Comparison of ENCODE assay signal across 24 cellular contexts in genomic region chrX:53128097-53128749, GRCh38. TPM values are rescaled to one million over a fixed set of nuclear protein-coding genes. Genes with fewer than 3 reads are reported as not detected.
DNase-seq lines count a peak whose midpoint lies in the region; ATAC-seq, FAIRE-seq and TF ChIP-seq lines count a peak whose summit lies in the region.
"Had no signal": no experiment of that assay in that cellular context is flagged by ENCODE, and none has a peak within 500 bp of the region (broad histone marks: within the 10 kb centered on the region; RNA-seq: fewer than 3 reads in every experiment).

No MANE protein-coding gene starts in this region.

- intact Hi-C loops in kidney (cut with DNase I): no loop called here
- intact Hi-C loops in activated CD4-positive, alpha-beta T cell treated with anti-CD3 and anti-CD28 coated beads for 36 hours (cut with DNase I, micrococcal nuclease): no loop called here

- no peak overlapping the region for H2AFZ ChIP-seq in astrocyte (ENCODE audit: low read depth, low read length)

- DNase-seq in AG04450 (ENCODE audit: low read depth, low spot score) (no peak), GM04504 (ENCODE audit: low read depth) (peak; percentile 18), astrocyte (ENCODE audit: low read depth) (peak; percentile 6), kidney (no peak), COR-L47 (lab: John Stamatoyannopoulos, UW) (no peak), NCI-H774 (lab: John Stamatoyannopoulos, UW) (no peak)
- no peak for DNase-seq in activated CD4-positive, alpha-beta T cell treated with anti-CD3 and anti-CD28 coated beads for 36 hours
- DNase-seq: activated CD4-positive, alpha-beta T cell treated with anti-CD3 and anti-CD28 coated beads for 1 hour; activated gamma-delta T cell treated with Interleukin-2 at 50 U/mL for 16 hours; activated T-cell treated with anti-CD3 and anti-CD28 coated beads, Interleukin-2, amount 50 U/mL, for 24 hours; C1 segment of cervical spinal cord; cortex of kidney; heart left ventricle; left cardiac atrium; mammary epithelial cell; MV-4-11; NCI-H146; NCI-H526; SJCRH30; upper lobe of left lung had no signal

- FAIRE-seq in astrocyte (lab: Jason Lieb, UNC): peak; percentile 93
- FAIRE-seq in kidney (lab: Jason Lieb, UNC): peak; percentile 95
- FAIRE-seq: GM19239, TTC549 had no signal

- H3K36me3 ChIP-seq in astrocyte (ENCODE audit: insufficient read depth, low read length) (no peaks in the 10 kb centered on the region), kidney (ENCODE audit: control insufficient read depth in 1 of 2, insufficient read depth in 2 of 2, low read length in 2 of 2) (no peaks in the 10 kb centered on the region)
- H3K36me3 ChIP-seq: neutrophil, SJCRH30, upper lobe of left lung had no signal

- no peaks in the 10 kb centered on the region for H3K9me3 ChIP-seq in AG04450 (ENCODE audit: control insufficient read depth, insufficient read depth, low read length)
- H3K9me3 ChIP-seq in astrocyte (ENCODE audit: insufficient read depth, low read depth, low read length): no peaks in the 10 kb centered on the region
- no peaks in the 10 kb centered on the region for H3K9me3 ChIP-seq in kidney (ENCODE audit: control insufficient read depth in 1 of 2, low read length in 2 of 2)
- H3K9me3 ChIP-seq: heart left ventricle, neutrophil, SJCRH30, upper lobe of left lung had no signal

- no peaks in the 10 kb centered on the region for H3K4me1 ChIP-seq in astrocyte (ENCODE audit: insufficient read depth, low read length)
- no peaks in the 10 kb centered on the region for H3K4me1 ChIP-seq in kidney (ENCODE audit: control insufficient read depth in 1 of 2, insufficient read depth in 1 of 2, low read depth in 1 of 2, low read length in 2 of 2)
- H3K4me1 ChIP-seq: heart left ventricle, SJCRH30, upper lobe of left lung had no signal

- H3K4me3 Mint-ChIP-seq in astrocyte (ENCODE audit: unreplicated experiment): no peak overlapping the region
- H3K4me3 Mint-ChIP-seq in activated CD4-positive, alpha-beta T cell treated with anti-CD3 and anti-CD28 coated beads for 36 hours: no peak overlapping the region
- H3K4me3 Mint-ChIP-seq: activated T-cell treated with anti-CD3 and anti-CD28 coated beads, Interleukin-2, amount 50 U/mL, for 24 hours had no signal

- no peaks in the 10 kb centered on the region for H4K20me1 ChIP-seq in astrocyte (ENCODE audit: insufficient read depth, low read length)

- H3K9me3 Mint-ChIP-seq in astrocyte (ENCODE audit: unreplicated experiment): no peaks in the 10 kb centered on the region
- H3K9me3 Mint-ChIP-seq in activated CD4-positive, alpha-beta T cell treated with anti-CD3 and anti-CD28 coated beads for 36 hours (ENCODE audit: low read depth): peaks cover 2% of the 10 kb centered on the region
- H3K9me3 Mint-ChIP-seq: activated T-cell treated with anti-CD3 and anti-CD28 coated beads, Interleukin-2, amount 50 U/mL, for 24 hours had no signal

- no peaks in the 10 kb centered on the region for H3K79me2 ChIP-seq in astrocyte (ENCODE audit: insufficient read depth, low read length)

- no peaks in the 10 kb centered on the region for H3K27me3 Mint-ChIP-seq in astrocyte (ENCODE audit: low read depth, unreplicated experiment)
- H3K27me3 Mint-ChIP-seq in activated CD4-positive, alpha-beta T cell treated with anti-CD3 and anti-CD28 coated beads for 36 hours: no peaks in the 10 kb centered on the region

- peak overlapping the region; percentile 15 for H3K4me2 ChIP-seq in astrocyte (ENCODE audit: low read length)

- no peaks in the 10 kb centered on the region for H3K36me3 Mint-ChIP-seq in astrocyte (ENCODE audit: low read depth, unreplicated experiment)
- H3K36me3 Mint-ChIP-seq in activated CD4-positive, alpha-beta T cell treated with anti-CD3 and anti-CD28 coated beads for 36 hours (ENCODE audit: low read depth): peaks cover 10% of the 10 kb centered on the region

- no peak overlapping the region for H3K4me3 ChIP-seq in AG04450 (ENCODE audit: low read depth, low read length)
- H3K4me3 ChIP-seq in astrocyte (ENCODE audit: insufficient read depth, low read depth, low read length): no peak overlapping the region
- H3K4me3 ChIP-seq in kidney (ENCODE audit: low read length in 2 of 2): no peak overlapping the region
- H3K4me3 ChIP-seq: heart left ventricle, SJCRH30, upper lobe of left lung had no signal

- no peaks in the 10 kb centered on the region for H3K4me1 Mint-ChIP-seq in astrocyte (ENCODE audit: low read depth, unreplicated experiment)
- H3K4me1 Mint-ChIP-seq in activated CD4-positive, alpha-beta T cell treated with anti-CD3 and anti-CD28 coated beads for 36 hours: peaks cover 13% of the 10 kb centered on the region

- H3K27ac ChIP-seq in AG04450 (ENCODE audit: low read depth, low read length) (peak overlapping the region; percentile 52), astrocyte (ENCODE audit: low read depth, low read length) (no peak overlapping the region), kidney (ENCODE audit: low read depth in 2 of 2, low read length in 2 of 2) (no peak overlapping the region)
- H3K27ac ChIP-seq: heart left ventricle, neutrophil, SJCRH30, upper lobe of left lung had no signal

- H3K27me3 ChIP-seq in AG04450 (ENCODE audit: control insufficient read depth, insufficient read depth, low read length): no peaks in the 10 kb centered on the region
- H3K27me3 ChIP-seq in astrocyte (ENCODE audit: insufficient read depth, low read length): no peaks in the 10 kb centered on the region
- H3K27me3 ChIP-seq: neutrophil, SJCRH30, upper lobe of left lung had no signal

- H3K9ac ChIP-seq in astrocyte (ENCODE audit: low read length) (no peak overlapping the region), kidney (ENCODE audit: low read length in 2 of 2) (no peak overlapping the region)

- no peak for ATAC-seq in HG03097 (IDR thresholded peaks at IDR 0.05; ENCODE audit: low FRiP score, unreplicated experiment)
- ATAC-seq in activated CD4-positive, alpha-beta T cell treated with anti-CD3 and anti-CD28 coated beads for 36 hours: no peak
- ATAC-seq: heart left ventricle, left cardiac atrium had no signal

- POLR2A ChIA-PET in AG04450 (lab: Yijun Ruan, JAX): no interaction called here
- POLR2A ChIA-PET in activated CD4-positive, alpha-beta T cell treated with anti-CD3 and anti-CD28 coated beads for 36 hours (lab: Charles Lee): no interaction called here

- TF ChIP-seq CTCF in AG04450 (IDR thresholded peaks at IDR 0.05; ENCODE audit: low read depth, low read length) (no peak), astrocyte (IDR thresholded peaks at IDR 0.05; ENCODE audit: insufficient read depth, low read depth, low read length) (no peak), kidney (IDR thresholded peaks at IDR 0.05; ENCODE audit: borderline replicate concordance, extremely low read depth, insufficient read depth) (no peak)

- H3K27ac Mint-ChIP-seq in astrocyte (ENCODE audit: unreplicated experiment): no peak overlapping the region
- H3K27ac Mint-ChIP-seq in activated CD4-positive, alpha-beta T cell treated with anti-CD3 and anti-CD28 coated beads for 36 hours: no peak overlapping the region
- H3K27ac Mint-ChIP-seq: activated T-cell treated with anti-CD3 and anti-CD28 coated beads, Interleukin-2, amount 50 U/mL, for 24 hours had no signal

- CTCF ChIA-PET in AG04450 (lab: Charles Lee): no interaction called here
- CTCF ChIA-PET in activated CD4-positive, alpha-beta T cell treated with anti-CD3 and anti-CD28 coated beads for 36 hours (lab: Charles Lee): no interaction called here

RNA-seq across cellular contexts. Expression of gene KANTR, which starts 34.3 kb away (rescaled TPM):
- 3.2 and 3.8 TPM in 2 replicates for polyA plus RNA-seq in AG04450 (2011; rRNA removed)
- 16.0 and 21.7 TPM in 2 replicates for polyA minus RNA-seq in AG04450 (2011; rRNA and poly(A)+ RNA removed)
- 5.9 and 6.8 TPM in 2 replicates for total RNA-seq in astrocyte
- 11.5 TPM for total RNA-seq in kidney
- polyA plus RNA-seq in kidney (ENCODE audit: insufficient read depth, low read depth, low replicate concordance): 3.7 TPM
- 10 to 100 TPM; 10.3 to 12.3 TPM for total RNA-seq in activated CD4-positive, alpha-beta T cell treated with anti-CD3 and anti-CD28 coated beads for 36 hours

RNA-seq across cellular contexts. Expression of gene TSPYL2, which starts 46.1 kb away (rescaled TPM):
- polyA plus RNA-seq in AG04450 (2011; rRNA removed) (35.8 and 39.3 TPM in 2 replicates), kidney (ENCODE audit: insufficient read depth, low read depth, low replicate concordance) (8.0 TPM)
- polyA minus RNA-seq in AG04450 (2011; rRNA and poly(A)+ RNA removed): 15.8 and 17.0 TPM in 2 replicates
- total RNA-seq in astrocyte (30.7 and 31.5 TPM in 2 replicates), kidney (36.6 TPM)
- total RNA-seq in activated CD4-positive, alpha-beta T cell treated with anti-CD3 and anti-CD28 coated beads for 36 hours: 10 to 100 TPM; 56.7 to 73.3 TPM

Comparison
In these comparisons a context has a peak if more than half of its experiments do, and no peak if none do; other contexts are left out.
1. DNase-seq: peak in GM04504 (single experiment) and astrocyte (single experiment); none in AG04450 (single experiment), kidney (single experiment), COR-L47 (single experiment), activated CD4-positive, alpha-beta T cell treated with anti-CD3 and anti-CD28 coated beads for 36 hours (single experiment) and NCI-H774 (single experiment).